ENCODE assay signal across 20 cellular contexts in the genomic region with DNA sequence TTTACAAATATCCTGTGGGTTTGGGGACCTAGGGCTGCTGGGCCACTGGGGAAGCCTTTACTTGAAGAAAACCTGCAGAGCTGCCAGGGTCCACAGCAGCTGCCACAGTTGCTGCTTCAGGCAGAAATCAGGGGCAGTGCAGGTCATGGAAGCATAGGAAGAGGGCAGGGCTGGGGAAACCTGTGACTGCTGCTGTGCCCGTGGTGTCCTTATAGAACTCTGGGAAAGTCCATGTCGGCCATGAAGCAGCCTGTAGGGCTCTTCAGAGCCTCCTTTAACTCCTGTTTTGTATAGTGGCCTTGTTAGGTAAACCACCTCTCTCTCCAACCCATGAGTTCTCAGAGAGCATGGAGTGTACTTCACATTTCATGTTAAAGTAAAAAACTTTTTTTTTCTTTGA.
DNase-seq lines count a peak whose midpoint lies in the region; ATAC-seq and TF ChIP-seq lines count a peak whose summit lies in the region.
"Had no signal": no experiment of that assay in that cellular context is flagged by ENCODE, and none has a peak within 500 bp of the region (broad histone marks: within the 10 kb centered on the region; RNA-seq: fewer than 3 reads in every experiment).

No MANE protein-coding gene starts in this region.

- H3K4me3 ChIP-seq in DND-41 (ENCODE audit: low read depth in 1 of 2, low read length in 2 of 2): no peak overlapping the region
- H3K4me3 ChIP-seq in RWPE2 (ENCODE audit: severe bottlenecking): no peak overlapping the region
- H3K4me3 ChIP-seq in lower lobe of right lung: no peak overlapping the region
- H3K4me3 ChIP-seq: K562, SJSA1 had no signal

- intact Hi-C loops in lower lobe of right lung (cut with DNase I): no loop called here

- ATAC-seq in DND-41 (ENCODE audit: insufficient read depth, low read depth) (peak; percentile 61), RWPE2 (ENCODE audit: low read depth) (peak; percentile 23; the same call in 1 of the 3 replicates), lower lobe of right lung (peak; percentile 50 to 62), GM19023 (IDR thresholded peaks at IDR 0.05; ENCODE audit: unreplicated experiment) (no peak)
- ATAC-seq: K562, Right ventricle myocardium inferior had no signal

- H3K27me3 ChIP-seq in DND-41 (ENCODE audit: insufficient read depth, low read length, poor library complexity): no peaks in the 10 kb centered on the region
- H3K27me3 ChIP-seq in RWPE2 (ENCODE audit: insufficient read depth, poor library complexity, severe bottlenecking): no peaks in the 10 kb centered on the region
- H3K27me3 ChIP-seq in lower lobe of right lung (ENCODE audit: low read depth): no peaks in the 10 kb centered on the region
- H3K27me3 ChIP-seq: BE2C, SJSA1 had no signal

- H3K9me3 ChIP-seq in DND-41 (ENCODE audit: insufficient read depth, low read length, severe bottlenecking): no peaks in the 10 kb centered on the region
- peaks cover 3% of the 10 kb centered on the region for H3K9me3 ChIP-seq in RWPE2 (ENCODE audit: severe bottlenecking)
- peaks cover 11% of the 10 kb centered on the region for H3K9me3 ChIP-seq in lower lobe of right lung
- H3K9me3 ChIP-seq: BE2C, SJSA1 had no signal

- peak; percentile 5 for DNase-seq in NCI-H82 (lab: John Stamatoyannopoulos, UW)
- DNase-seq in NCI-H82 treated with DMSO at 0.1 percent for 48 hours (lab: John Stamatoyannopoulos, UW; ENCODE audit: unreplicated experiment): no peak
- DNase-seq in DND-41: no peak
- no peak for DNase-seq in RWPE2 (ENCODE audit: low spot score)
- no peak for DNase-seq in lower lobe of right lung
- DNase-seq in activated CD4-positive, alpha-beta T cell treated with anti-CD3 and anti-CD28 coated beads for 4 hours: no peak
- DNase-seq in activated CD4-positive, alpha-beta T cell treated with anti-CD3 and anti-CD28 coated beads for 48 hours: no peak
- DNase-seq: BE2C, EL, H7, HFFc6, MM.1S, NCI-H1048, NCI-H1417 treated with DMSO at 0.1 percent for 48 hours, NCI-H187, NCI-H69 had no signal

- no peaks in the 10 kb centered on the region for H4K20me1 ChIP-seq in DND-41 (ENCODE audit: insufficient read depth, low read length)

- H3K27ac ChIP-seq in DND-41 (ENCODE audit: low read length) (no peak overlapping the region), RWPE2 (ENCODE audit: poor library complexity, severe bottlenecking) (no peak overlapping the region), lower lobe of right lung (no peak overlapping the region)
- H3K27ac ChIP-seq: SJSA1 had no signal

- H2AFZ ChIP-seq in DND-41 (ENCODE audit: low read depth, low read length): no peak overlapping the region

- TF ChIP-seq CTCF in DND-41 (IDR thresholded peaks at IDR 0.05; ENCODE audit: borderline replicate concordance, extremely low read depth, low read length, poor library complexity, severe bottlenecking) (no peak), RWPE2 (IDR thresholded peaks at IDR 0.05; ENCODE audit: poor library complexity, severe bottlenecking) (no peak), lower lobe of right lung (IDR thresholded peaks at IDR 0.05) (no peak)

- H3K4me2 ChIP-seq in DND-41 (ENCODE audit: insufficient read depth, low read length): no peak overlapping the region

- H3K79me2 ChIP-seq in DND-41 (ENCODE audit: insufficient read depth, low read length): no peaks in the 10 kb centered on the region

- H3K4me1 ChIP-seq in DND-41 (ENCODE audit: insufficient read depth, low read length) (no peaks in the 10 kb centered on the region), RWPE2 (ENCODE audit: insufficient read depth, poor library complexity, severe bottlenecking) (no peaks in the 10 kb centered on the region), lower lobe of right lung (no peaks in the 10 kb centered on the region)
- H3K4me1 ChIP-seq: BE2C, SJSA1 had no signal

- no peak overlapping the region for H3K9ac ChIP-seq in DND-41 (ENCODE audit: low read depth, low read length)

- H3K36me3 ChIP-seq in DND-41 (ENCODE audit: insufficient read depth, low read length) (no peaks in the 10 kb centered on the region), RWPE2 (ENCODE audit: low read depth) (no peaks in the 10 kb centered on the region; the same call in 1 of the 2 replicates), lower lobe of right lung (no peaks in the 10 kb centered on the region)
- H3K36me3 ChIP-seq: BE2C, SJSA1 had no signal
